Comparison of ENCODE assay signal across 14 cellular contexts in genomic region chr13:27427663-27428062, GRCh38. TPM values are rescaled to one million over a fixed set of nuclear protein-coding genes. Genes with fewer than 3 reads are reported as not detected.
DNase-seq lines count a peak whose midpoint lies in the region; ATAC-seq, FAIRE-seq and TF ChIP-seq lines count a peak whose summit lies in the region.
"Had no signal": no experiment of that assay in that cellular context is flagged by ENCODE, and none has a peak within 500 bp of the region (broad histone marks: within the 10 kb centered on the region; RNA-seq: fewer than 3 reads in every experiment).

No MANE protein-coding gene starts in this region.

- no peaks in the 10 kb centered on the region for H3K27me3 ChIP-seq in OCI-LY3 (ENCODE audit: low read depth, low read length)
- no peaks in the 10 kb centered on the region for H3K27me3 ChIP-seq in body of pancreas
- no peaks in the 10 kb centered on the region for H3K27me3 ChIP-seq in gastrocnemius medialis
- no peaks in the 10 kb centered on the region for H3K27me3 ChIP-seq in SJCRH30
- H3K27me3 ChIP-seq: right lobe of liver had no signal

- H3K36me3 Mint-ChIP-seq in T-helper 1 cell treated with Interleukin-12 subunit alpha and Interleukin-12 subunit beta and Interleukin-4 antibody, amounts not matched to agents 30 μg/mL and 1 μg/mL, for 36 hours (ENCODE audit: low read depth), result peaks cover 47% of the 10 kb centered on the region

- no peaks in the 10 kb centered on the region for H3K9me3 ChIP-seq in OCI-LY3 (ENCODE audit: insufficient read depth, low read length)
- no peaks in the 10 kb centered on the region for H3K9me3 ChIP-seq in body of pancreas
- H3K9me3 ChIP-seq in gastrocnemius medialis, result no peaks in the 10 kb centered on the region
- no peaks in the 10 kb centered on the region for H3K9me3 ChIP-seq in SJCRH30 (replicated peaks)
- H3K9me3 ChIP-seq: right lobe of liver had no signal

- TF ChIP-seq CTCF in OCI-LY3 (IDR thresholded peaks at IDR 0.05; ENCODE audit: low read depth, low read length) (no peak), body of pancreas (IDR thresholded peaks at IDR 0.05) (no peak), gastrocnemius medialis (IDR thresholded peaks at IDR 0.05 in 4 of 5, conservative IDR thresholded peaks at IDR 0.05 in 1 of 5) (no peak)

- H3K4me2 ChIP-seq in OCI-LY3 (ENCODE audit: low read length), result peak overlapping the region; percentile 95; the same call in 1 of the 2 replicates

- no peaks in the 10 kb centered on the region for H3K9me3 Mint-ChIP-seq in T-helper 1 cell treated with Interleukin-12 subunit alpha and Interleukin-12 subunit beta and Interleukin-4 antibody, amounts not matched to agents 30 μg/mL and 1 μg/mL, for 36 hours

- H3K4me3 Mint-ChIP-seq in T-helper 1 cell treated with Interleukin-12 subunit alpha and Interleukin-12 subunit beta and Interleukin-4 antibody, amounts not matched to agents 30 μg/mL and 1 μg/mL, for 36 hours, result peak overlapping the region; percentile 91

- H3K4me3 ChIP-seq in OCI-LY3 (ENCODE audit: low read length), result no peak overlapping the region
- no peak overlapping the region for H3K4me3 ChIP-seq in body of pancreas
- no peak overlapping the region for H3K4me3 ChIP-seq in gastrocnemius medialis
- H3K4me3 ChIP-seq in SJCRH30, result no peak overlapping the region
- H3K4me3 ChIP-seq: right lobe of liver had no signal

- peaks cover 87% of the 10 kb centered on the region for H3K79me2 ChIP-seq in OCI-LY3 (ENCODE audit: low read length)

- H3K27ac ChIP-seq in OCI-LY3 (ENCODE audit: low read length) (peak overlapping the region; percentile 89; the same call in 1 of the 2 replicates), body of pancreas (peak overlapping the region in 3 of 4 donors; percentile 13 to 96 (median 95)), gastrocnemius medialis (peak overlapping the region; percentile 92 to 97 (median 96)), SJCRH30 (no peak overlapping the region)

- FAIRE-seq in GM19239 (lab: Jason Lieb, UNC), result no peak

- no peak overlapping the region for H3K9ac ChIP-seq in OCI-LY3 (ENCODE audit: low read length)

- peaks cover 51% of the 10 kb centered on the region for H3K4me1 Mint-ChIP-seq in T-helper 1 cell treated with Interleukin-12 subunit alpha and Interleukin-12 subunit beta and Interleukin-4 antibody, amounts not matched to agents 30 μg/mL and 1 μg/mL, for 36 hours (ENCODE audit: low read depth)

- WGBS in body of pancreas, 2 donors, result 70 to 82% methylated on average over 2 of the region's 2 CpGs

- peaks cover 22% of the 10 kb centered on the region for H4K20me1 ChIP-seq in OCI-LY3 (ENCODE audit: insufficient read depth, low read length)

- H3K36me3 ChIP-seq in OCI-LY3 (replicated peaks; ENCODE audit: low read depth, low read length), result peaks cover 76% of the 10 kb centered on the region
- H3K36me3 ChIP-seq in body of pancreas (replicated peaks in 1 of 2; ENCODE audit: insufficient read depth in 1 of 2, low read depth in 2 of 2), result peaks cover 0 to 8% of the 10 kb centered on the region in 2 donors
- peaks cover 0 to 54% of the 10 kb centered on the region in 2 donors for H3K36me3 ChIP-seq in gastrocnemius medialis
- peaks cover 38% of the 10 kb centered on the region for H3K36me3 ChIP-seq in SJCRH30

- H3K27me3 Mint-ChIP-seq in T-helper 1 cell treated with Interleukin-12 subunit alpha and Interleukin-12 subunit beta and Interleukin-4 antibody, amounts not matched to agents 30 μg/mL and 1 μg/mL, for 36 hours (ENCODE audit: low read depth), result no peaks in the 10 kb centered on the region

- in situ Hi-C loops in gastrocnemius medialis (cut with MboI; ENCODE audit: low sequenced_read_pairs in 4 of 4), result loop anchor here in 3 of 4 donors (25.0 kb wide), 3 partner anchors 165 to 710 kb away; partner anchors contain the start of genes RASL11A (in 2 of the 3), RPL21 (in 2 of the 3), LNX2 (in 1 of the 3) and PAN3 (in 1 of the 3)

- DNase-seq in T-helper 1 cell (no peak), body of pancreas (peak in 1 of 4 donors; percentile 45), gastrocnemius medialis (peak in 1 of 2 donors; percentile 43), SJCRH30 (no peak), mesenteric fat pad (ENCODE audit: low spot score) (no peak), GM19239 (ENCODE audit: insufficient read length, low spot score) (no peak)
- DNase-seq: 8988T, glutamatergic neuron, mesendoderm, NCI-H1436, NCI-H82, right lobe of liver had no signal

- ATAC-seq in body of pancreas (no peak), gastrocnemius medialis (no peak)

- H3K4me1 ChIP-seq in OCI-LY3 (ENCODE audit: low read length) (peaks cover 35% of the 10 kb centered on the region), body of pancreas (peaks cover 38% of the 10 kb centered on the region), gastrocnemius medialis (peaks cover 30 to 36% of the 10 kb centered on the region in 2 donors), SJCRH30 (peaks cover 14% of the 10 kb centered on the region; the same call in 1 of the 2 replicates)

- H3K27ac Mint-ChIP-seq in T-helper 1 cell treated with Interleukin-12 subunit alpha and Interleukin-12 subunit beta and Interleukin-4 antibody, amounts not matched to agents 30 μg/mL and 1 μg/mL, for 36 hours, result peak overlapping the region; percentile 97

- intact Hi-C loops in body of pancreas (cut with DNase I) (no loop called here), gastrocnemius medialis (cut with DNase I; ENCODE audit: low total_unique reads) (loop anchor here (2.0 to 10.0 kb wide), 2 partner anchors 53 to 707 kb away; partner anchors contain the start of gene PAN3)

- H2AFZ ChIP-seq in OCI-LY3 (ENCODE audit: low read depth, low read length), result no peak overlapping the region

- TF ChIP-seq POLR2A in body of pancreas (IDR thresholded peaks at IDR 0.05), result no peak
- no peak for TF ChIP-seq POLR2A in gastrocnemius medialis (IDR thresholded peaks at IDR 0.05)

RNA-seq across cellular contexts. Expression of gene GTF3A, which starts 3.2 kb away (rescaled TPM):
- total RNA-seq in body of pancreas (10 to 100 TPM; 54.7 to 94.2 TPM), gastrocnemius medialis (100 to 1,000 TPM; 179 to 304 (median 242) TPM), mesenteric fat pad (115 TPM)
- total RNA-seq in SJCRH30 (2014; rRNA removed; shearing (Covaris generic)), result 175 and 192 TPM in 2 replicates

RNA-seq across cellular contexts. Expression of gene MTIF3, which starts 22.7 kb away (rescaled TPM):
- total RNA-seq in body of pancreas, result 10 to 100 TPM; 26.0 to 51.1 TPM
- total RNA-seq in gastrocnemius medialis, result 100 to 1,000 TPM in 2 of 4 donors, 10 to 100 TPM in 2; 73.9 to 113 (median 89.1) TPM
- total RNA-seq in SJCRH30 (2014; rRNA removed; shearing (Covaris generic)), result 38.2 and 51.2 TPM in 2 replicates
- 55.1 TPM for total RNA-seq in mesenteric fat pad
